2 cellular contexts compared by ENCODE assay signal in the genomic region with DNA sequence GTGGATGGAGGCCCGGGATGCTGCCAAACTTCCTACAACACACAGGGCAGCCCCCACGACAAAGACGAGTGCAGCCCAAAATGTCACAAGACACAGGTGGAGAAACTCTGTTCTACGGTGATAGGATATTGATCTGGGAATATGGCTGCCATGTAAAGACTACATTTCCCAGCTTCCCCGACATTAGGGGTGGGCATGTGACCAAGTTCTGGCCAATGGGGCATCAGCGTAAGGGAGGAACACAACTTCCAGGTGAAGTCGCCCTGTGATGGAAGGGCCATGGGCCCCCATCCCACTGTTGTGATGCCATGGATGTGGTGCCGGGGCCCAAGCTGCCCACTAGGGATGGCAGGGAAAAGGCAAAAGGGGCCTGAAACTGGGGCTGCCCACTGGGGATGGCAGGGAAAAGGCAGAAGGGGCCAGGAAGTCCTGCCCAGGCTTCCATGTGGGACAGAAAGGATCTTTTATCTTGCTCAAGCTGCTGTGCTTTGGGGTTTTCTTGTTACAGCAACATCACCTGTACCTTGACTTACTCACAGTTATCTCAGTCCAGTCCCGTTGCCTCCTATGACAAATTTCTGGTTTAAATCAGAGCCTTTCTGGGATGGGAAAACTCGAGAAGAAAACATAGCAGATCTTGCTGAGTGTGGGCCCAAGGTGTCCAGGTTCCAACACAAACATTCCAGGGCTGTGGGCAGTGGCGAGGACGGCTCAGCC.
TF ChIP-seq lines count a peak whose summit lies in the region.

No MANE protein-coding gene starts in this region.

TF ChIP-seq in Ishikawa, 13 proteins besides CTCF, POLR2A, EP300 and RAD21 (continued from another document):
- TF ChIP-seq, protein P1, sequence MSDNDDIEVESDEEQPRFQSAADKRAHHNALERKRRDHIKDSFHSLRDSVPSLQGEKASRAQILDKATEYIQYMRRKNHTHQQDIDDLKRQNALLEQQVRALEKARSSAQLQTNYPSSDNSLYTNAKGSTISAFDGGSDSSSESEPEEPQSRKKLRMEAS (IDR thresholded peaks at IDR 0.05): no peak
- TF ChIP-seq ZBTB7A (IDR thresholded peaks at IDR 0.05; ENCODE audit: low read depth): no peak
- no peak for TF ChIP-seq NFIC (IDR thresholded peaks at IDR 0.05)
- TF ChIP-seq, protein P2, sequence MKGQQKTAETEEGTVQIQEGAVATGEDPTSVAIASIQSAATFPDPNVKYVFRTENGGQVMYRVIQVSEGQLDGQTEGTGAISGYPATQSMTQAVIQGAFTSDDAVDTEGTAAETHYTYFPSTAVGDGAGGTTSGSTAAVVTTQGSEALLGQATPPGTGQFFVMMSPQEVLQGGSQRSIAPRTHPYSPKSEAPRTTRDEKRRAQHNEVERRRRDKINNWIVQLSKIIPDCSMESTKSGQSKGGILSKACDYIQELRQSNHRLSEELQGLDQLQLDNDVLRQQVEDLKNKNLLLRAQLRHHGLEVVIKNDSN (IDR thresholded peaks at IDR 0.05): peak; percentile 97
- peak; percentile 89 for TF ChIP-seq YY1 (IDR thresholded peaks at IDR 0.05; ENCODE audit: low read depth)
- TF ChIP-seq TEAD4 (IDR thresholded peaks at IDR 0.05): no peak
- no peak for TF ChIP-seq TAF1 (IDR thresholded peaks at IDR 0.05; ENCODE audit: low read depth)
- TF ChIP-seq EGR1 (IDR thresholded peaks at IDR 0.05): no peak

TF ChIP-seq in H1, 55 proteins besides CTCF, POLR2A, EP300 and RAD21 (continued from another document):
- no peak for TF ChIP-seq SRF (IDR thresholded peaks at IDR 0.05; ENCODE audit: low read depth, low read length)
- TF ChIP-seq HDAC2 (IDR thresholded peaks at IDR 0.05; ENCODE audit: borderline replicate concordance in 1 of 2, low read depth in 2 of 2, low read length in 2 of 2): no peak
- no peak for TF ChIP-seq CHD1 (IDR thresholded peaks at IDR 0.05; ENCODE audit: low read depth, low read length)
- no peak for TF ChIP-seq CTBP2 (IDR thresholded peaks at IDR 0.05; ENCODE audit: borderline replicate concordance, insufficient read depth, insufficient read length, low read length)
- peak; percentile 64; the same call in 1 of the 2 replicates for TF ChIP-seq SP1 (IDR thresholded peaks at IDR 0.05; ENCODE audit: low read depth, low read length)
- TF ChIP-seq ASH2L (IDR thresholded peaks at IDR 0.05; ENCODE audit: low read length): no peak
- no peak for TF ChIP-seq BRCA1 (IDR thresholded peaks at IDR 0.05; ENCODE audit: low read depth, low read length)
- no peak for TF ChIP-seq JUND (IDR thresholded peaks at IDR 0.05; ENCODE audit: low read length)
- TF ChIP-seq PHF8 (conservative IDR thresholded peaks at IDR 0.05; ENCODE audit: low read depth, low read length): no peak
- no peak for TF ChIP-seq KDM1A (IDR thresholded peaks at IDR 0.05; ENCODE audit: borderline replicate concordance, low read length)
- TF ChIP-seq SIRT6 (IDR thresholded peaks at IDR 0.05; ENCODE audit: low read length): no peak
- TF ChIP-seq, protein P3, sequence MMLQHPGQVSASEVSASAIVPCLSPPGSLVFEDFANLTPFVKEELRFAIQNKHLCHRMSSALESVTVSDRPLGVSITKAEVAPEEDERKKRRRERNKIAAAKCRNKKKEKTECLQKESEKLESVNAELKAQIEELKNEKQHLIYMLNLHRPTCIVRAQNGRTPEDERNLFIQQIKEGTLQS (IDR thresholded peaks at IDR 0.05; ENCODE audit: insufficient read depth, low read depth, low read length): peak; percentile 88
- TF ChIP-seq SP4 (IDR thresholded peaks at IDR 0.05; ENCODE audit: low read length): no peak
- no peak for TF ChIP-seq TBP (IDR thresholded peaks at IDR 0.05; ENCODE audit: low read depth, low read length)
- TF ChIP-seq MAFK (IDR thresholded peaks at IDR 0.05; ENCODE audit: low read depth, low read length): no peak
- TF ChIP-seq JUN (IDR thresholded peaks at IDR 0.05; ENCODE audit: low read depth, low read length): no peak
- no peak for TF ChIP-seq FOSL1 (IDR thresholded peaks at IDR 0.05; ENCODE audit: insufficient read depth, low read depth, low read length)
- TF ChIP-seq CHD7 (IDR thresholded peaks at IDR 0.05; ENCODE audit: insufficient replicate concordance, low read length): no peak
- TF ChIP-seq SP2 (IDR thresholded peaks at IDR 0.05; ENCODE audit: low read length): no peak
- TF ChIP-seq GABPA (IDR thresholded peaks at IDR 0.05; ENCODE audit: borderline replicate concordance, insufficient read depth, low read length): no peak
- TF ChIP-seq RFX5 (IDR thresholded peaks at IDR 0.05; ENCODE audit: borderline replicate concordance, low read depth, low read length): no peak
- TF ChIP-seq RXRA (IDR thresholded peaks at IDR 0.05; ENCODE audit: insufficient read depth, low read depth, low read length): no peak
- no peak for TF ChIP-seq ZNF274 (IDR thresholded peaks at IDR 0.05; ENCODE audit: borderline replicate concordance, extremely low read depth, low read length)
- TF ChIP-seq CREB1 (IDR thresholded peaks at IDR 0.05): no peak
- TF ChIP-seq YY1 (IDR thresholded peaks at IDR 0.05; ENCODE audit: low read depth, low read length): peak; percentile 95
- TF ChIP-seq, protein P4, sequence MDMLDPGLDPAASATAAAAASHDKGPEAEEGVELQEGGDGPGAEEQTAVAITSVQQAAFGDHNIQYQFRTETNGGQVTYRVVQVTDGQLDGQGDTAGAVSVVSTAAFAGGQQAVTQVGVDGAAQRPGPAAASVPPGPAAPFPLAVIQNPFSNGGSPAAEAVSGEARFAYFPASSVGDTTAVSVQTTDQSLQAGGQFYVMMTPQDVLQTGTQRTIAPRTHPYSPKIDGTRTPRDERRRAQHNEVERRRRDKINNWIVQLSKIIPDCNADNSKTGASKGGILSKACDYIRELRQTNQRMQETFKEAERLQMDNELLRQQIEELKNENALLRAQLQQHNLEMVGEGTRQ (IDR thresholded peaks at IDR 0.05; ENCODE audit: low read length): peak; percentile 93
- peak; percentile 77 for TF ChIP-seq SIX5 (IDR thresholded peaks at IDR 0.05; ENCODE audit: low read depth, low read length)
- TF ChIP-seq POU5F1 (IDR thresholded peaks at IDR 0.05; ENCODE audit: low read depth, low read length): no peak
- peak; percentile 57; the same call in 1 of the 2 replicates for TF ChIP-seq CHD2 (IDR thresholded peaks at IDR 0.05; ENCODE audit: low read length)
- TF ChIP-seq KDM5A (IDR thresholded peaks at IDR 0.05; ENCODE audit: low read length): no peak
- no peak for TF ChIP-seq SAP30 (IDR thresholded peaks at IDR 0.05; ENCODE audit: insufficient read depth, insufficient replicate concordance, low read length)
